In the genomic region with DNA sequence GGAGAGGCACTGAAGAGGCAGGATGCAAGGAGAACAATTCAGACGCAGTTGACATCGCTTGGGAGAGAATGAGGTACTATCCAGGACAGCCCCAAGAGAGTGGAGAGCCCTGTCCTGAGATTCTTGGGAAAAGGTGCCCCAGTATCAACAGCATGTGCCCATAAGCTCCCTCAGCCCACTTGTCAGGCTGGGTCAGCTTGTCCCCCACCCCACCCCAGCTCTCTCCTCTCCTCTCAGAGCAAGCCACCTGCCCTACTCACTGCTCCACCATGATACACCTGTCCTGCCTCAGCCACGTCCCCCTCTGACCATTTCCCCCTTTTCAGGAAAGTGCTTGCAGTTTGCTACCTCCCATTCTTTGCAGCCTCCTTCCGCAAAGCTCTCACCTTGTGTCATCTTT, we compare ENCODE assay signal across 19 cellular contexts.
"Had no signal": no experiment of that assay in that cellular context is flagged by ENCODE, and none has a peak within 500 bp of the region (broad histone marks: within the 10 kb centered on the region; RNA-seq: fewer than 3 reads in every experiment).

No MANE protein-coding gene starts in this region.

- ATAC-seq: activated T-cell treated with anti-CD3 and anti-CD28 coated beads, Interleukin-2, amount 50 U/mL, for 4 hours; left colon; lower lobe of right lung; sciatic nerve had no signal

- H3K4me3 Mint-ChIP-seq: activated T-cell treated with anti-CD3 and anti-CD28 coated beads, Interleukin-2, amount 50 U/mL, for 4 hours; nephron; stimulated activated naive CD8-positive, alpha-beta T cell treated with anti-CD3 and anti-CD28 coated beads, Interleukin-15, amount 100 ng/mL, for 72 hours had no signal

- H3K4me1 ChIP-seq: colonic mucosa, suprapubic skin, vagina had no signal

- H3K9me3 Mint-ChIP-seq: activated T-cell treated with anti-CD3 and anti-CD28 coated beads, Interleukin-2, amount 50 U/mL, for 4 hours; nephron; stimulated activated naive CD8-positive, alpha-beta T cell treated with anti-CD3 and anti-CD28 coated beads, Interleukin-15, amount 100 ng/mL, for 72 hours had no signal

- H3K27me3 Mint-ChIP-seq: stimulated activated naive CD8-positive, alpha-beta T cell treated with anti-CD3 and anti-CD28 coated beads, Interleukin-15, amount 100 ng/mL, for 72 hours had no signal

- H3K4me3 ChIP-seq: colonic mucosa, lower lobe of right lung, smooth muscle cell, suprapubic skin, transverse colon, vagina had no signal

- H3K27me3 ChIP-seq: brain microvascular endothelial cell, colonic mucosa, suprapubic skin, transverse colon, vagina had no signal

- H3K27ac Mint-ChIP-seq: nephron; stimulated activated naive CD8-positive, alpha-beta T cell treated with anti-CD3 and anti-CD28 coated beads, Interleukin-15, amount 100 ng/mL, for 72 hours had no signal

- DNase-seq: activated gamma-delta T cell treated with Interleukin-2 at 50 U/mL for 16 hours; activated T-cell treated with anti-CD3 and anti-CD28 coated beads, Interleukin-2, amount 50 U/mL, for 4 hours; brain microvascular endothelial cell; central memory CD4-positive, alpha-beta T cell; colonic mucosa; erythroblast; hypothalamus; islet precursor cell; left colon; lower lobe of right lung; nucleus accumbens; stimulated activated CD4-positive, alpha-beta T cell treated with anti-CD3 and anti-CD28 coated beads, Interleukin-4, amount 100 ng/mL, for 1 hour; stimulated activated naive CD8-positive, alpha-beta T cell treated with anti-CD3 and anti-CD28 coated beads, Interleukin-15, amount 100 ng/mL, for 72 hours; transverse colon had no signal

- H3K4me2 ChIP-seq: smooth muscle cell had no signal

- H3K36me3 ChIP-seq: brain microvascular endothelial cell, colonic mucosa, lower lobe of right lung, suprapubic skin, transverse colon, vagina had no signal

- H3K27ac ChIP-seq: brain microvascular endothelial cell, colonic mucosa, lower lobe of right lung, suprapubic skin, transverse colon, vagina had no signal

- H3K9me3 ChIP-seq: colonic mucosa, lower lobe of right lung, suprapubic skin, transverse colon, vagina had no signal
